Comparison of ENCODE assay signal across 11 cellular contexts in the genomic region with DNA sequence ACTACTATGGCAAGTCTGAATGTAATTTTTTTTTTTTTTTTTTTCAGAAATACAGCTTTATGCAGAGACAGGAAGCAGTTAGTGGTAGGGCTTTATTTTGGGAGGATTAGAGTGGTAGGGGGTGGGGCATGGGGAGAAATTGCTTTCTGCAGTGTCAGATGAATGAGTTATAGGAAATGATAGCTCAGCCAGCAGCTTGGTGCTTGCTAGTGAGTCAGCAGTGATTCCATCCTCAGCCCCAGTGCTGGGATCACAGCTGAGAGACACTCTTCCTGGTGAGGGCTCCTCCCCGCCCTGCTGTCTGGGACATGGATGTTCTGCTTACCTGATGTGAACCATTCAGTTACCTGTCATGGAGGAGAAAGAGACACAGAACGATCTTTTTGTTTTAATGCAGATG. TPM values are rescaled to one million over a fixed set of nuclear protein-coding genes. Genes with fewer than 3 reads are reported as not detected.
DNase-seq lines count a peak whose midpoint lies in the region; TF ChIP-seq lines count a peak whose summit lies in the region.
"Had no signal": no experiment of that assay in that cellular context is flagged by ENCODE, and none has a peak within 500 bp of the region (broad histone marks: within the 10 kb centered on the region; RNA-seq: fewer than 3 reads in every experiment).

No MANE protein-coding gene starts in this region.

- H3K36me3 Mint-ChIP-seq in activated CD4-positive, alpha-beta T cell treated with anti-CD3 and anti-CD28 coated beads, Interleukin-2, amount 10 ng/mL, durations not matched to agents 24 days and 14 days (ENCODE audit: low read depth), result no peaks in the 10 kb centered on the region

- no peak overlapping the region for H3K4me3 Mint-ChIP-seq in activated CD4-positive, alpha-beta T cell treated with anti-CD3 and anti-CD28 coated beads, Interleukin-2, amount 10 ng/mL, durations not matched to agents 24 days and 14 days
- H3K4me3 Mint-ChIP-seq: central memory CD8-positive, alpha-beta T cell; stimulated activated naive B cell treated with anti-CD40 and anti-IgM and Interleukin-4, amounts not matched to agents 10 μg/mL and 1 μg/mL and 100 μg/mL, for 72 hours had no signal

- H3K36me3 ChIP-seq in ovary, result no peaks in the 10 kb centered on the region

- 80 to 94% (median 86%) methylated on average over 2 of the region's 2 CpGs for WGBS in ovary, 3 donors

- no peaks in the 10 kb centered on the region for H3K4me1 Mint-ChIP-seq in activated CD4-positive, alpha-beta T cell treated with anti-CD3 and anti-CD28 coated beads, Interleukin-2, amount 10 ng/mL, durations not matched to agents 24 days and 14 days
- H3K4me1 Mint-ChIP-seq: central memory CD8-positive, alpha-beta T cell; stimulated activated naive B cell treated with anti-CD40 and anti-IgM and Interleukin-4, amounts not matched to agents 10 μg/mL and 1 μg/mL and 100 μg/mL, for 72 hours had no signal

- H3K9me3 Mint-ChIP-seq in activated CD4-positive, alpha-beta T cell treated with anti-CD3 and anti-CD28 coated beads, Interleukin-2, amount 10 ng/mL, durations not matched to agents 24 days and 14 days, result peaks cover 3% of the 10 kb centered on the region

- no peak for TF ChIP-seq EP300 in ovary (IDR thresholded peaks at IDR 0.05)

- no peak overlapping the region for H3K4me3 ChIP-seq in ovary

- TF ChIP-seq POLR2A in ovary (IDR thresholded peaks at IDR 0.05) (no peak), erythroblast (IDR thresholded peaks at IDR 0.05; ENCODE audit: low read length) (no peak)

- no peaks in the 10 kb centered on the region for H3K27me3 ChIP-seq in ovary

- no peak overlapping the region for H3K27ac Mint-ChIP-seq in activated CD4-positive, alpha-beta T cell treated with anti-CD3 and anti-CD28 coated beads, Interleukin-2, amount 10 ng/mL, durations not matched to agents 24 days and 14 days
- H3K27ac Mint-ChIP-seq: stimulated activated naive B cell treated with anti-CD40 and anti-IgM and Interleukin-4, amounts not matched to agents 10 μg/mL and 1 μg/mL and 100 μg/mL, for 72 hours had no signal

- intact Hi-C loops in ovary (cut with DNase I), result no loop called here
- intact Hi-C loops in activated CD4-positive, alpha-beta T cell treated with anti-CD3 and anti-CD28 coated beads, Interleukin-2, amount 10 ng/mL, durations not matched to agents 24 days and 14 days (cut with micrococcal nuclease), result no loop called here

- no peak overlapping the region for H3K27ac ChIP-seq in ovary

- peak; percentile 75 for DNase-seq in GM03348 (ENCODE audit: low spot score)
- DNase-seq in RKO (ENCODE audit: low spot score), result peak; percentile 86
- peak; percentile 86 for DNase-seq in fibroblast of peridontal ligament (ENCODE audit: extremely low read depth)
- peak in 4 of 5 donors; percentile 27 to 48 (median 36) for DNase-seq in ovary
- no peak for DNase-seq in erythroblast (lab: John Stamatoyannopoulos, UW)
- DNase-seq in ecto neural progenitor cell (ENCODE audit: low spot score), result no peak
- no peak for DNase-seq in activated CD4-positive, alpha-beta T cell treated with anti-CD3 and anti-CD28 coated beads, Interleukin-2, amount 10 ng/mL, durations not matched to agents 24 days and 14 days
- no peak for DNase-seq in mucosa of gallbladder (ENCODE audit: low spot score)
- DNase-seq: DND-41; stimulated activated naive B cell treated with anti-CD40 and anti-IgM and Interleukin-4, amounts not matched to agents 10 μg/mL and 1 μg/mL and 100 μg/mL, for 72 hours had no signal

- H3K9me3 ChIP-seq in ovary, result no peaks in the 10 kb centered on the region

- no peak for TF ChIP-seq CTCF in ovary (IDR thresholded peaks at IDR 0.05)

- H3K27me3 Mint-ChIP-seq in activated CD4-positive, alpha-beta T cell treated with anti-CD3 and anti-CD28 coated beads, Interleukin-2, amount 10 ng/mL, durations not matched to agents 24 days and 14 days, result no peaks in the 10 kb centered on the region
- H3K27me3 Mint-ChIP-seq: central memory CD8-positive, alpha-beta T cell; stimulated activated naive B cell treated with anti-CD40 and anti-IgM and Interleukin-4, amounts not matched to agents 10 μg/mL and 1 μg/mL and 100 μg/mL, for 72 hours had no signal

- peaks cover 3% of the 10 kb centered on the region for H3K4me1 ChIP-seq in ovary (ENCODE audit: insufficient read depth)

RNA-seq across cellular contexts. Expression of a gene that starts 39.6 kb away (rescaled TPM):
- total RNA-seq in ovary, result 10 to 100 TPM; 19.8 to 45.3 (median 30.1) TPM
- polyA plus RNA-seq in ovary, result 10 to 100 TPM; 13.7 to 21.5 TPM
- total RNA-seq in activated CD4-positive, alpha-beta T cell treated with anti-CD3 and anti-CD28 coated beads, Interleukin-2, amount 10 ng/mL, durations not matched to agents 24 days and 14 days, result not detected in 2 replicates
- total RNA-seq in mucosa of gallbladder, result 9.8 TPM

Comparison
In these comparisons a context has a peak if more than half of its experiments do, and no peak if none do; other contexts are left out.
1. DNase-seq: peak in GM03348 (single experiment), RKO (single experiment), fibroblast of peridontal ligament (single experiment) and ovary (4 of 5); none in erythroblast (0 of 2), ecto neural progenitor cell (single experiment), activated CD4-positive, alpha-beta T cell treated with anti-CD3 and anti-CD28 coated beads, Interleukin-2, amount 10 ng/mL, durations not matched to agents 24 days and 14 days (single experiment) and mucosa of gallbladder (single experiment).
2. RNA of a gene that starts 39.6 kb away (total RNA-seq): 19.8 to 45.3 TPM in ovary and 9.8 TPM in mucosa of gallbladder (single experiment); not detected in activated CD4-positive, alpha-beta T cell treated with anti-CD3 and anti-CD28 coated beads, Interleukin-2, amount 10 ng/mL, durations not matched to agents 24 days and 14 days; every median in the first group is over 10 times any median in the second.